1 cellular context compared by ENCODE assay signal in genomic region chr6:167827588-167828324, GRCh38.
TF ChIP-seq lines count a peak whose summit lies in the region.

No MANE protein-coding gene starts in this region.

TF ChIP-seq in HEK293, 187 proteins besides CTCF, POLR2A, EP300 and RAD21 (continued from another document):
- TF ChIP-seq ZBTB10 (tag by site-specific recombination; IDR thresholded peaks at IDR 0.05) = no peak
- no peak for TF ChIP-seq ZNF596 (tag by site-specific recombination; IDR thresholded peaks at IDR 0.05)
- no peak for TF ChIP-seq KLF9 (tag by site-specific recombination; IDR thresholded peaks at IDR 0.05; ENCODE audit: low read depth)
- TF ChIP-seq ZFP37 (tag by site-specific recombination; IDR thresholded peaks at IDR 0.05) = no peak
- no peak for TF ChIP-seq ZSCAN16 (tag by site-specific recombination; IDR thresholded peaks at IDR 0.05)
- no peak for TF ChIP-seq ZNF518A (tag by site-specific recombination; conservative IDR thresholded peaks at IDR 0.05; ENCODE audit: low read depth)
